In the genomic region with DNA sequence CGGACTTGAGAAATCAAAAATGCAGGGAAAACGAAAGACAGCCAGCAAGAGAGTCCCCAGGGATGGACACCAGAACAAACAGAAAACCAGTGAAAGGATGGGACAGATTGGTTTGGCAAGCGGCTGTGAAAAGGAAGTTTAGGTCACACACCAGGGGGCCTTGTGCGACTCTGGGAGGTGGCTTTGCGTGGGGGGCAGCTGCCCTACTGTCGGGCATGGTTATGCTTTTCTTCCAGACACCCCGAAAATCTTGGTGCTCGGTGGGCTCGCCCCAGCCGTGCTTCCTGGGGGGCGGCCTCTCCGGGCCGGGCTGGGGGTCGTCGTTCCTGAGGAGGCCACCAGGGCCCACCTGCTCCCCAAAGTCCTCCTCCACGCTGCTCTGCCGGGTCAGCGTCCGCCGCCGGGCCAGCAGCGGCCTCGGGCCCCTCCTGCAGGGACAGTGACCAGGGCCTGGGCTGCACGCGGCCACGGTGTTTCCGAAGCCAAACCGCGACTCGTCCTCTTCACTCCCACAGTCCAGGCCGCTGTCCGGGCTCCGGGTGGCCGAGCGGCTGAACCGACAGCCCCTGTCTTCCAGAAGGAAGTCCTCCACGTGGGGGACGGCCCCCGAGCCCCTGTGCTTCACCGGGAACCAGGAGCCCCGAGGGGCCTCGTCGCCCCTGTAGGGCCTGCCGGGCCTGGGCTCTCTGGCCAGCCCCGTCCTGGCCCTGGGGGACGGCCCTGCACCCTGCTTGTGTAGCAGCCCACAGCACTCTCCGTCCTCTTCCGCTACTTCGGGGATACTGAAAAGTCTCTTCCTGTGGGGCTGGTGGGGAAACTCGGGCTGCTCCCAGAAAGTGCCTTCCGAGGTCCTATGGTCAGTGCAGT, we compare ENCODE assay signal across 16 cellular contexts.
DNase-seq lines count a peak whose midpoint lies in the region; TF ChIP-seq lines count a peak whose summit lies in the region.
"Had no signal": no experiment of that assay in that cellular context is flagged by ENCODE, and none has a peak within 500 bp of the region (broad histone marks: within the 10 kb centered on the region; RNA-seq: fewer than 3 reads in every experiment).

No MANE protein-coding gene starts in this region.

- in situ Hi-C loops in transverse colon (cut with MboI; ENCODE audit: low pct_ligation_motif_present in 1 of 4, low pct_unique_long_range_greater_than_20kb in 1 of 4, low sequenced_read_pairs in 3 of 4) = no loop called here

- TF ChIP-seq CTCF in coronary artery (IDR thresholded peaks at IDR 0.05) = no peak
- no peak for TF ChIP-seq CTCF in transverse colon (IDR thresholded peaks at IDR 0.05)
- TF ChIP-seq CTCF in stomach (IDR thresholded peaks at IDR 0.05) = no peak

- DNase-seq in H7 (peak; percentile 76), coronary artery (ENCODE audit: low spot score) (peak; percentile 47), mesenteric fat pad (ENCODE audit: low spot score) (peak; percentile 85), transverse colon (peak; percentile 3), HPDE6-E6E7 (ENCODE audit: extremely low spot score) (no peak), posterior vena cava (ENCODE audit: low spot score) (no peak), stomach (no peak)
- DNase-seq: DMS79 treated with DMSO at 0.1 percent for 48 hours, Kasumi-1, MG63, NCI-H1092, NCI-H1436 treated with DMSO at 0.1 percent for 48 hours, NCI-H2029, NCI-H69 had no signal

- TF ChIP-seq POLR2A in transverse colon (IDR thresholded peaks at IDR 0.05) (no peak), stomach (IDR thresholded peaks at IDR 0.05) (no peak)

- no peak overlapping the region for H3K27ac ChIP-seq in coronary artery
- no peak overlapping the region for H3K27ac ChIP-seq in transverse colon
- no peak overlapping the region for H3K27ac ChIP-seq in stomach
- H3K27ac ChIP-seq: C4-2B, HL-60 had no signal

- no peaks in the 10 kb centered on the region for H3K4me1 ChIP-seq in transverse colon
- no peaks in the 10 kb centered on the region for H3K4me1 ChIP-seq in stomach

- intact Hi-C loops in transverse colon (cut with DNase I; ENCODE audit: low total_unique reads) = no loop called here
- intact Hi-C loops in posterior vena cava (cut with DNase I) = no loop called here
- intact Hi-C loops in stomach (cut with DNase I; ENCODE audit: low total_unique reads) = no loop called here

- H3K36me3 ChIP-seq in H7 (replicated peaks; ENCODE audit: control insufficient read depth, insufficient read depth, low read length) = no peaks in the 10 kb centered on the region
- H3K36me3 ChIP-seq in transverse colon = no peaks in the 10 kb centered on the region
- H3K36me3 ChIP-seq in stomach = no peaks in the 10 kb centered on the region
- H3K36me3 ChIP-seq: MG63 had no signal

- H3K4me3 ChIP-seq in H7 (ENCODE audit: insufficient read depth, low read depth, low read length) (no peak overlapping the region), coronary artery (no peak overlapping the region), transverse colon (no peak overlapping the region), stomach (no peak overlapping the region)
- H3K4me3 ChIP-seq: MG63 had no signal

- H3K27me3 ChIP-seq in H7 (ENCODE audit: control insufficient read depth, insufficient read depth, low read length) (no peaks in the 10 kb centered on the region), transverse colon (no peaks in the 10 kb centered on the region), stomach (no peaks in the 10 kb centered on the region)
- H3K27me3 ChIP-seq: MG63 had no signal

- TF ChIP-seq EP300 in transverse colon (IDR thresholded peaks at IDR 0.05; ENCODE audit: low read depth) = no peak
- TF ChIP-seq EP300 in stomach (IDR thresholded peaks at IDR 0.05) = no peak

- WGBS in transverse colon (ENCODE audit: low coverage in 1 of 2), 2 donors = 74 to 93% methylated on average over 9 to 39 of the region's 51 CpGs
- WGBS in stomach, 5 donors = 88 to 90% (median 89%) methylated on average over 32 to 51 of the region's 51 CpGs

- H3K9me3 ChIP-seq in transverse colon (no peaks in the 10 kb centered on the region), stomach (no peaks in the 10 kb centered on the region)
- H3K9me3 ChIP-seq: MG63 had no signal

Comparison
In these comparisons a context has a peak if more than half of its experiments do, and no peak if none do; other contexts are left out.
1. DNase-seq: peak in H7 (single experiment), coronary artery (single experiment), mesenteric fat pad (single experiment) and transverse colon (single experiment); none in HPDE6-E6E7 (single experiment), posterior vena cava (single experiment) and stomach (single experiment).